In genomic region chr14:30227871-30228270, GRCh38 we compare ENCODE assay signal across 11 cellular contexts.
A peak's percentile ranks its signal among the peaks of the same experiment; 100 is the strongest.
DNase-seq lines count a peak whose midpoint lies in the region; ATAC-seq and TF ChIP-seq lines count a peak whose summit lies in the region.
"Had no signal": no experiment of that assay in that cellular context is flagged by ENCODE, and none has a peak within 500 bp of the region (broad histone marks: within the 10 kb centered on the region; RNA-seq: fewer than 3 reads in every experiment).

No MANE protein-coding gene starts in this region.

- TF ChIP-seq CTCF in mammary epithelial cell (conservative IDR thresholded peaks at IDR 0.05 in 1 of 2, IDR thresholded peaks at IDR 0.05 in 1 of 2; ENCODE audit: extremely low read depth in 1 of 2, insufficient read depth in 1 of 2, low read depth in 1 of 2, low read length in 2 of 2): no peak
- no peak for TF ChIP-seq CTCF in tibial nerve (IDR thresholded peaks at IDR 0.05)

- intact Hi-C loops in mammary epithelial cell (cut with micrococcal nuclease): loop anchor here (10.0 kb wide), 1 partner anchor 1573 kb away; no protein-coding TSS in a partner anchor

- no peak overlapping the region for H3K4me3 ChIP-seq in mammary epithelial cell (replicated peaks in 1 of 3; ENCODE audit: insufficient read depth in 1 of 3, low read depth in 2 of 3, low read length in 3 of 3)
- H3K4me3 ChIP-seq in tibial nerve: no peak overlapping the region
- H3K4me3 ChIP-seq: HAP-1, SJCRH30 had no signal

- TF ChIP-seq EP300 in tibial nerve (IDR thresholded peaks at IDR 0.05): peak in 1 of 2 donors; percentile 64

- H2AFZ ChIP-seq in mammary epithelial cell (ENCODE audit: low read depth, low read length): no peak overlapping the region

- ATAC-seq in GM18517 (IDR thresholded peaks at IDR 0.05; ENCODE audit: unreplicated experiment): no peak
- ATAC-seq: naive thymus-derived CD4-positive, alpha-beta T cell had no signal

- no TSS peak for BruUV-seq in mammary epithelial cell (replicated peaks; lab: Mats Ljungman, UMichigan)

- H3K4me2 ChIP-seq in mammary epithelial cell (ENCODE audit: insufficient read depth, low read depth, low read length): peak overlapping the region; percentile 56

- H3K79me2 ChIP-seq in mammary epithelial cell (ENCODE audit: insufficient read depth, low read length): no peaks in the 10 kb centered on the region

- peak; percentile 14 for DNase-seq in HT-29 (ENCODE audit: low spot score)
- DNase-seq in mammary epithelial cell: peak; percentile 68
- DNase-seq in iris pigment epithelial cell (ENCODE audit: low read depth): peak; percentile 85
- DNase-seq in tibial nerve (ENCODE audit: low spot score in 2 of 2): peak; percentile 43 to 76
- DNase-seq in stimulated activated CD4-positive, alpha-beta T cell treated with anti-CD3 and anti-CD28 coated beads, Interleukin-4, amount 100 ng/mL, for 4 hours: no peak
- no peak for DNase-seq in activated naive CD4-positive, alpha-beta T cell treated with anti-CD3 and anti-CD28 coated beads, Interleukin-2, amount 50 U/mL, for 16 hours
- DNase-seq: naive thymus-derived CD4-positive, alpha-beta T cell; NCI-H2107; SJCRH30 had no signal

- 6% methylated on average over 2 of the region's 2 CpGs for WGBS in mammary epithelial cell (ENCODE audit: low coverage, missing lambda C conversion rate)
- 31 to 34% methylated on average over 2 of the region's 2 CpGs for WGBS in tibial nerve, 2 donors

- H3K9me3 ChIP-seq in mammary epithelial cell (replicated peaks; ENCODE audit: insufficient read depth, low read length) (no peaks in the 10 kb centered on the region), tibial nerve (no peaks in the 10 kb centered on the region)
- H3K9me3 ChIP-seq: HAP-1, SJCRH30 had no signal

- H3K27me3 ChIP-seq in mammary epithelial cell (ENCODE audit: insufficient read depth, low read length): no peaks in the 10 kb centered on the region
- H3K27me3 ChIP-seq in tibial nerve: no peaks in the 10 kb centered on the region

- H3K4me1 ChIP-seq in mammary epithelial cell (ENCODE audit: insufficient read depth, low read length) (peaks cover 24% of the 10 kb centered on the region), tibial nerve (peaks cover 0 to 46% (median 10%) of the 10 kb centered on the region in 4 donors)
- H3K4me1 ChIP-seq: HAP-1, SJCRH30 had no signal

- H3K27ac ChIP-seq in mammary epithelial cell (ENCODE audit: insufficient read depth, low read depth, low read length): no peak overlapping the region
- peak overlapping the region; percentile 37 to 81 (median 68) for H3K27ac ChIP-seq in tibial nerve
- H3K27ac ChIP-seq: SJCRH30 had no signal

- dilution Hi-C loops in mammary epithelial cell (cut with HindIII; ENCODE audit: low sequenced_read_pairs): no loop called here

- no peak overlapping the region for H3K9ac ChIP-seq in mammary epithelial cell (ENCODE audit: insufficient read depth, low read length)

- H4K20me1 ChIP-seq in mammary epithelial cell (ENCODE audit: insufficient read depth, low read length): no peaks in the 10 kb centered on the region

- CTCF ChIA-PET in mammary epithelial cell (lab: Charles Lee; ENCODE audit: low non-redundant PET): no interaction called here

- TF ChIP-seq POLR2A in tibial nerve (IDR thresholded peaks at IDR 0.05): no peak

- in situ Hi-C loops in mammary epithelial cell (cut with MboI; ENCODE audit: low sequenced_read_pairs in 2 of 2): no loop called here

- H3K36me3 ChIP-seq in mammary epithelial cell (ENCODE audit: insufficient read depth, low read length) (no peaks in the 10 kb centered on the region), tibial nerve (no peaks in the 10 kb centered on the region)
- H3K36me3 ChIP-seq: HAP-1, SJCRH30 had no signal

Comparison
In these comparisons a context has a peak if more than half of its experiments do, and no peak if none do; other contexts are left out.
1. DNase-seq: peak in HT-29 (single experiment), mammary epithelial cell (single experiment), iris pigment epithelial cell (single experiment) and tibial nerve (2 of 2); none in stimulated activated CD4-positive, alpha-beta T cell treated with anti-CD3 and anti-CD28 coated beads, Interleukin-4, amount 100 ng/mL, for 4 hours (0 of 2) and activated naive CD4-positive, alpha-beta T cell treated with anti-CD3 and anti-CD28 coated beads, Interleukin-2, amount 50 U/mL, for 16 hours (single experiment).